ENCODE assay signal across 27 cellular contexts in the genomic region with DNA sequence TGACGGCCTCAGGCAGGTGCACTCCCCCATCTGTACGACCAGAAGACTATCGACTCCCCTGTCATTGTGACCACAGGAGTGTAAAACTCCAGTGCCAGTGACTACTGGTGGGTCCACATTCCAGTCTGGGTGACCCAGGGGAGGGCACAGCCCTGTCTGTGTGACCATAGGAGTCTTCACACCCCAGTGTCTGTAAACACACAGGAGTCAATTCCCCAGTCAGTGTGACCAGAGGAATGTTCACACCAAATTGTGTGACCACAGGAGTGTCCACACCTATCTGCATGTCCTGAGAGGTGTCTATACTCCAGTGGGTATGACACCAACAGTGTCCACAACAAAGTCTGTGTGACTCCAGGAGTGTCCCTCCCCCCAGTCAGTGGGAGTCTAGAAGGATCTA. TPM values are rescaled to one million over a fixed set of nuclear protein-coding genes. Genes with fewer than 3 reads are reported as not detected.
DNase-seq lines count a peak whose midpoint lies in the region; ATAC-seq and TF ChIP-seq lines count a peak whose summit lies in the region.
"Had no signal": no experiment of that assay in that cellular context is flagged by ENCODE, and none has a peak within 500 bp of the region (broad histone marks: within the 10 kb centered on the region; RNA-seq: fewer than 3 reads in every experiment).

No MANE protein-coding gene starts in this region.

- peak overlapping the region; percentile 34 for H3K9ac ChIP-seq in mammary epithelial cell (ENCODE audit: insufficient read depth, low read length)
- H3K9ac ChIP-seq: parathyroid adenoma had no signal

- H3K27ac ChIP-seq in mammary epithelial cell (ENCODE audit: insufficient read depth, low read depth, low read length), result peak overlapping the region; percentile 95
- no peak overlapping the region for H3K27ac ChIP-seq in lung (ENCODE audit: low read depth in 1 of 2, low read length in 1 of 2)
- no peak overlapping the region for H3K27ac ChIP-seq in spleen
- H3K27ac ChIP-seq in effector memory CD4-positive, alpha-beta T cell (ENCODE audit: insufficient read depth, low read length, poor library complexity, severe bottlenecking), result no peak overlapping the region
- H3K27ac ChIP-seq: ascending aorta, dorsolateral prefrontal cortex, parathyroid adenoma, right atrium auricular region, testis, vagina had no signal

- intact Hi-C loops in mammary epithelial cell (cut with micrococcal nuclease), result loop anchor here (10.0 kb wide), 1 partner anchor 107 kb away; a partner anchor contains a TSS
- intact Hi-C loops in spleen (cut with DNase I; ENCODE audit: low total_unique reads), result no loop called here

- 80% methylated on average over 3 of the region's 3 CpGs for WGBS in mammary epithelial cell (ENCODE audit: low coverage, missing lambda C conversion rate)
- WGBS in lung, 2 donors, result 82% methylated on average over 3 of the region's 3 CpGs
- 87 to 100% (median 93%) methylated on average over 1 to 3 of the region's 3 CpGs; no CpG with 5 or more reads in 1 of the 5 donors for WGBS in spleen, 5 donors

- ATAC-seq in lung (ENCODE audit: insufficient read depth, low FRiP score), result peak; percentile 9
- ATAC-seq in HG03442 (IDR thresholded peaks at IDR 0.05; ENCODE audit: unreplicated experiment), result no peak
- no peak for ATAC-seq in stimulated activated naive CD8-positive, alpha-beta T cell treated with anti-CD3 and anti-CD28 coated beads, Interleukin-15, amount 100 ng/mL, for 72 hours
- ATAC-seq: stimulated activated naive B cell treated with anti-CD40 and anti-IgM and Interleukin-4, amounts not matched to agents 10 μg/mL and 1 μg/mL and 100 μg/mL, for 72 hours had no signal

- CTCF ChIA-PET in mammary epithelial cell (lab: Charles Lee; ENCODE audit: low non-redundant PET), result no interaction called here

- no peaks in the 10 kb centered on the region for H3K9me3 Mint-ChIP-seq in stimulated activated naive CD8-positive, alpha-beta T cell treated with anti-CD3 and anti-CD28 coated beads, Interleukin-15, amount 100 ng/mL, for 72 hours
- H3K9me3 Mint-ChIP-seq: activated CD4-positive, alpha-beta memory T cell treated with anti-CD3 and anti-CD28 coated beads, Interleukin-2, amount 10 ng/mL, durations not matched to agents 7 days and 5 days; activated naive CD8-positive, alpha-beta T cell treated with anti-CD3 and anti-CD28 coated beads for 36 hours; central memory CD8-positive, alpha-beta T cell; IgD-negative memory B cell; stimulated activated naive B cell treated with anti-CD40 and anti-IgM and Interleukin-4, amounts not matched to agents 10 μg/mL and 1 μg/mL and 100 μg/mL, for 72 hours had no signal

- no TSS peak for BruUV-seq in mammary epithelial cell (replicated peaks; lab: Mats Ljungman, UMichigan)

- H4K20me1 ChIP-seq in mammary epithelial cell (ENCODE audit: insufficient read depth, low read length), result no peaks in the 10 kb centered on the region

- peaks cover 3% of the 10 kb centered on the region for H3K36me3 ChIP-seq in mammary epithelial cell (ENCODE audit: insufficient read depth, low read length)
- peaks cover 2 to 8% of the 10 kb centered on the region in 2 donors for H3K36me3 ChIP-seq in lung (ENCODE audit: control insufficient read depth in 2 of 2, insufficient read depth in 2 of 2, low read length in 2 of 2)
- H3K36me3 ChIP-seq in spleen, result peaks cover 0 to 37% (median 14%) of the 10 kb centered on the region in 6 donors
- no peaks in the 10 kb centered on the region for H3K36me3 ChIP-seq in effector memory CD4-positive, alpha-beta T cell (ENCODE audit: control insufficient read depth, insufficient read depth, low read length)

- no peak overlapping the region for H3K4me2 ChIP-seq in mammary epithelial cell (ENCODE audit: insufficient read depth, low read depth, low read length)

- H3K4me1 ChIP-seq in mammary epithelial cell (ENCODE audit: insufficient read depth, low read length) (peaks cover 37% of the 10 kb centered on the region), lung (ENCODE audit: control insufficient read depth in 2 of 2, insufficient read depth in 2 of 2, low read length in 2 of 2) (no peaks in the 10 kb centered on the region), spleen (no peaks in the 10 kb centered on the region)
- H3K4me1 ChIP-seq in effector memory CD4-positive, alpha-beta T cell (ENCODE audit: control insufficient read depth, insufficient read depth, low read length, poor library complexity, severe bottlenecking), result no peaks in the 10 kb centered on the region
- H3K4me1 ChIP-seq: ascending aorta, parathyroid adenoma, right atrium auricular region, testis, vagina had no signal

- dilution Hi-C loops in mammary epithelial cell (cut with HindIII; ENCODE audit: low sequenced_read_pairs), result no loop called here

- no peak for TF ChIP-seq POLR2A in spleen (IDR thresholded peaks at IDR 0.05)

- no peaks in the 10 kb centered on the region for H3K4me1 Mint-ChIP-seq in stimulated activated naive CD8-positive, alpha-beta T cell treated with anti-CD3 and anti-CD28 coated beads, Interleukin-15, amount 100 ng/mL, for 72 hours
- H3K4me1 Mint-ChIP-seq: activated CD4-positive, alpha-beta memory T cell treated with anti-CD3 and anti-CD28 coated beads, Interleukin-2, amount 10 ng/mL, durations not matched to agents 7 days and 5 days; activated naive CD8-positive, alpha-beta T cell treated with anti-CD3 and anti-CD28 coated beads for 36 hours; CD4-positive, CD25-positive, alpha-beta regulatory T cell; central memory CD8-positive, alpha-beta T cell; IgD-negative memory B cell had no signal

- no peaks in the 10 kb centered on the region for H3K27me3 Mint-ChIP-seq in stimulated activated naive CD8-positive, alpha-beta T cell treated with anti-CD3 and anti-CD28 coated beads, Interleukin-15, amount 100 ng/mL, for 72 hours
- H3K27me3 Mint-ChIP-seq: activated CD4-positive, alpha-beta memory T cell treated with anti-CD3 and anti-CD28 coated beads, Interleukin-2, amount 10 ng/mL, durations not matched to agents 7 days and 5 days; activated naive CD8-positive, alpha-beta T cell treated with anti-CD3 and anti-CD28 coated beads for 36 hours; CD4-positive, CD25-positive, alpha-beta regulatory T cell; central memory CD8-positive, alpha-beta T cell had no signal

- no peaks in the 10 kb centered on the region for H3K27me3 ChIP-seq in mammary epithelial cell (ENCODE audit: insufficient read depth, low read length)
- H3K27me3 ChIP-seq in lung (ENCODE audit: control insufficient read depth, insufficient read depth), result no peaks in the 10 kb centered on the region
- H3K27me3 ChIP-seq in spleen (replicated peaks in 1 of 7), result no peaks in the 10 kb centered on the region
- no peaks in the 10 kb centered on the region for H3K27me3 ChIP-seq in effector memory CD4-positive, alpha-beta T cell (replicated peaks; ENCODE audit: control insufficient read depth, insufficient read depth, low read length, poor library complexity, severe bottlenecking)
- H3K27me3 ChIP-seq: ascending aorta, right atrium auricular region, testis, vagina had no signal

- DNase-seq in HT-29 (ENCODE audit: low spot score) (peak; percentile 20), mammary epithelial cell (no peak), lung (ENCODE audit: low spot score) (no peak), spleen (peak; percentile 27), NCI-H187 treated with DMSO at 0.1 percent for 48 hours (lab: John Stamatoyannopoulos, UW) (no peak)
- no peak for DNase-seq in stimulated activated naive CD8-positive, alpha-beta T cell treated with anti-CD3 and anti-CD28 coated beads, Interleukin-15, amount 100 ng/mL, for 72 hours
- DNase-seq in effector memory CD4-positive, alpha-beta T cell, result no peak
- DNase-seq: activated CD4-positive, alpha-beta memory T cell treated with anti-CD3 and anti-CD28 coated beads, Interleukin-2, amount 10 ng/mL, durations not matched to agents 7 days and 5 days; activated CD4-positive, CD25-positive, alpha-beta regulatory T cell treated with anti-CD3 and anti-CD28 coated beads, Interleukin-2, amount 50 U/mL, for 72 hours; activated naive CD8-positive, alpha-beta T cell treated with anti-CD3 and anti-CD28 coated beads for 36 hours; CD4-positive, CD25-positive, alpha-beta regulatory T cell; NCI-H1417; NCI-H2081; NCI-H2227 treated with DMSO at 0.1 percent for 48 hours; NCI-H526 treated with DMSO at 0.1 percent for 48 hours; stimulated activated CD4-positive, alpha-beta T cell treated with anti-CD3 and anti-CD28 coated beads, Interleukin-4, amount 100 ng/mL, for 4 hours; stimulated activated naive B cell treated with anti-CD40 and anti-IgM and Interleukin-4, amounts not matched to agents 10 μg/mL and 1 μg/mL and 100 μg/mL, for 72 hours; testis had no signal

- no peaks in the 10 kb centered on the region for H3K79me2 ChIP-seq in mammary epithelial cell (ENCODE audit: insufficient read depth, low read length)
- H3K79me2 ChIP-seq: parathyroid adenoma had no signal

- in situ Hi-C loops in mammary epithelial cell (cut with MboI; ENCODE audit: low sequenced_read_pairs in 2 of 2), result no loop called here

- no peak overlapping the region for H3K4me3 Mint-ChIP-seq in stimulated activated naive CD8-positive, alpha-beta T cell treated with anti-CD3 and anti-CD28 coated beads, Interleukin-15, amount 100 ng/mL, for 72 hours
- H3K4me3 Mint-ChIP-seq: activated CD4-positive, alpha-beta memory T cell treated with anti-CD3 and anti-CD28 coated beads, Interleukin-2, amount 10 ng/mL, durations not matched to agents 7 days and 5 days; activated naive CD8-positive, alpha-beta T cell treated with anti-CD3 and anti-CD28 coated beads for 36 hours; CD4-positive, CD25-positive, alpha-beta regulatory T cell; central memory CD8-positive, alpha-beta T cell; IgD-negative memory B cell; stimulated activated naive B cell treated with anti-CD40 and anti-IgM and Interleukin-4, amounts not matched to agents 10 μg/mL and 1 μg/mL and 100 μg/mL, for 72 hours had no signal

- no peak overlapping the region for H2AFZ ChIP-seq in mammary epithelial cell (ENCODE audit: low read depth, low read length)
- H2AFZ ChIP-seq: parathyroid adenoma had no signal

- no peak overlapping the region for H3K4me3 ChIP-seq in mammary epithelial cell (replicated peaks in 1 of 3; ENCODE audit: insufficient read depth in 1 of 3, low read depth in 2 of 3, low read length in 3 of 3)
- H3K4me3 ChIP-seq in lung, result no peak overlapping the region
- H3K4me3 ChIP-seq in spleen, result no peak overlapping the region
- no peak overlapping the region for H3K4me3 ChIP-seq in effector memory CD4-positive, alpha-beta T cell (ENCODE audit: insufficient read depth, low read depth, low read length, poor library complexity, severe bottlenecking)
- H3K4me3 ChIP-seq: ascending aorta, dorsolateral prefrontal cortex, mucosa of descending colon, right atrium auricular region, testis, vagina had no signal

- no peak overlapping the region for H3K27ac Mint-ChIP-seq in stimulated activated naive CD8-positive, alpha-beta T cell treated with anti-CD3 and anti-CD28 coated beads, Interleukin-15, amount 100 ng/mL, for 72 hours
- H3K27ac Mint-ChIP-seq: activated CD4-positive, alpha-beta memory T cell treated with anti-CD3 and anti-CD28 coated beads, Interleukin-2, amount 10 ng/mL, durations not matched to agents 7 days and 5 days; activated naive CD8-positive, alpha-beta T cell treated with anti-CD3 and anti-CD28 coated beads for 36 hours; CD4-positive, CD25-positive, alpha-beta regulatory T cell; IgD-negative memory B cell had no signal

- no peak for TF ChIP-seq CTCF in mammary epithelial cell (conservative IDR thresholded peaks at IDR 0.05 in 1 of 2, IDR thresholded peaks at IDR 0.05 in 1 of 2; ENCODE audit: extremely low read depth in 1 of 2, insufficient read depth in 1 of 2, low read depth in 1 of 2, low read length in 2 of 2)
- no peak for TF ChIP-seq CTCF in lung (IDR thresholded peaks at IDR 0.05; ENCODE audit: control extremely low read depth, extremely low read depth)
- TF ChIP-seq CTCF in spleen (IDR thresholded peaks at IDR 0.05 in 8 of 11, conservative IDR thresholded peaks at IDR 0.05 in 3 of 11), result no peak

- H3K9me3 ChIP-seq in mammary epithelial cell (replicated peaks; ENCODE audit: insufficient read depth, low read length), result peaks cover 9% of the 10 kb centered on the region
- H3K9me3 ChIP-seq in lung (ENCODE audit: control insufficient read depth in 2 of 2, insufficient read depth in 1 of 2, low read length in 1 of 2), result peaks cover 0 to 8% of the 10 kb centered on the region in 2 donors
- H3K9me3 ChIP-seq in spleen, result no peaks in the 10 kb centered on the region
- no peaks in the 10 kb centered on the region for H3K9me3 ChIP-seq in effector memory CD4-positive, alpha-beta T cell (ENCODE audit: control insufficient read depth, low read length)
- H3K9me3 ChIP-seq: ascending aorta, mucosa of descending colon, testis, vagina had no signal

RNA-seq across cellular contexts. Expression of a gene that starts 12.0 kb away (rescaled TPM):
- 102 and 118 TPM in 2 replicates for total RNA-seq in HT-29 (2014; rRNA removed; shearing (Covaris generic))
- total RNA-seq in mammary epithelial cell (100 to 1,000 TPM; 112 to 126 TPM), lung (10 to 100 TPM; 18.2 to 45.8 TPM), spleen (10 to 100 TPM; 27.1 to 58.6 (median 38.5) TPM)
- polyA plus RNA-seq in mammary epithelial cell (113 TPM), lung (10 to 100 TPM; 43.7 to 48.3 TPM), spleen (10 to 100 TPM; 36.6 to 47.4 (median 41.0) TPM)
- 117 TPM for polyA minus RNA-seq in mammary epithelial cell

RNA-seq across cellular contexts. Expression of a gene that starts 18.0 kb away (rescaled TPM):
- total RNA-seq in HT-29 (2014; rRNA removed; shearing (Covaris generic)), result 103 and 136 TPM in 2 replicates
- total RNA-seq in mammary epithelial cell, result 1 to 10 TPM; 1.5 to 4.5 TPM
- polyA plus RNA-seq in mammary epithelial cell, result 2.1 TPM
- polyA minus RNA-seq in mammary epithelial cell, result 18.6 TPM
- total RNA-seq in lung, result 10 to 100 TPM; 15.2 to 65.3 TPM
- 10 to 100 TPM; 30.7 to 80.9 TPM for polyA plus RNA-seq in lung
- 10 to 100 TPM; 11.3 to 57.4 (median 21.1) TPM for total RNA-seq in spleen
- 10 to 100 TPM; 20.2 to 30.4 (median 23.5) TPM for polyA plus RNA-seq in spleen

RNA-seq across cellular contexts. Expression of a gene that starts 20.8 kb away (rescaled TPM):
- 6.5 and 8.7 TPM in 2 replicates for total RNA-seq in HT-29 (2014; rRNA removed; shearing (Covaris generic))
- total RNA-seq in mammary epithelial cell (100 to 1,000 TPM in 1 of 2 donors, 10 to 100 TPM in 1; 36.2 to 113 TPM), lung (10 to 100 TPM in 1 of 2 donors, 1 to 10 TPM in 1; 3.3 to 12.8 TPM), spleen (10 to 100 TPM in 5 of 7 donors, 1 to 10 TPM in 2; 9.8 to 20.8 (median 14.2) TPM)
- polyA plus RNA-seq in mammary epithelial cell (86.4 TPM), lung (10 to 100 TPM; 11.6 to 12.0 TPM), spleen (1 to 10 TPM; 5.0 to 8.8 (median 7.3) TPM)
- 111 TPM for polyA minus RNA-seq in mammary epithelial cell

RNA-seq across cellular contexts. Expression of a gene that starts 33.6 kb away (rescaled TPM):
- 285 and 311 TPM in 2 replicates for total RNA-seq in HT-29 (2014; rRNA removed; shearing (Covaris generic))
- total RNA-seq in mammary epithelial cell (100 to 1,000 TPM in 1 of 2 donors, 10 to 100 TPM in 1; 86.4 to 292 TPM), lung (100 to 1,000 TPM in 1 of 2 donors, 10 to 100 TPM in 1; 41.5 to 154 TPM), spleen (10 to 100 TPM; 25.1 to 36.3 (median 32.0) TPM)
- polyA plus RNA-seq in mammary epithelial cell (538 TPM), lung (100 to 1,000 TPM; 162 to 254 TPM), spleen (10 to 100 TPM; 46.4 to 62.3 (median 57.8) TPM)
- 972 TPM for polyA minus RNA-seq in mammary epithelial cell

RNA-seq across cellular contexts. Expression of a gene that starts 51.5 kb away (rescaled TPM):
- 5.6 and 10.5 TPM in 2 replicates for total RNA-seq in HT-29 (2014; rRNA removed; shearing (Covaris generic))
- total RNA-seq in mammary epithelial cell (10 to 100 TPM; 14.7 to 16.7 TPM), lung (10 to 100 TPM in 1 of 2 donors, 1 to 10 TPM in 1; 8.2 to 15.2 TPM), spleen (10 to 100 TPM; 12.4 to 19.1 (median 16.2) TPM)
- polyA plus RNA-seq in mammary epithelial cell (13.1 TPM), lung (10 to 100 TPM in 1 of 2 donors, 1 to 10 TPM in 1; 5.6 to 12.1 TPM), spleen (1 to 10 TPM; 4.0 to 8.3 (median 6.1) TPM)
- polyA minus RNA-seq in mammary epithelial cell, result 35.2 TPM

Comparison
In these comparisons a context has a peak if more than half of its experiments do, and no peak if none do; other contexts are left out.
1. DNase-seq: peak in HT-29 (single experiment) and spleen (single experiment); none in mammary epithelial cell (single experiment), lung (single experiment), NCI-H187 treated with DMSO at 0.1 percent for 48 hours (single experiment), stimulated activated naive CD8-positive, alpha-beta T cell treated with anti-CD3 and anti-CD28 coated beads, Interleukin-15, amount 100 ng/mL, for 72 hours (0 of 2) and effector memory CD4-positive, alpha-beta T cell (0 of 3).